Comparison of ENCODE assay signal across 6 cellular contexts in the genomic region with DNA sequence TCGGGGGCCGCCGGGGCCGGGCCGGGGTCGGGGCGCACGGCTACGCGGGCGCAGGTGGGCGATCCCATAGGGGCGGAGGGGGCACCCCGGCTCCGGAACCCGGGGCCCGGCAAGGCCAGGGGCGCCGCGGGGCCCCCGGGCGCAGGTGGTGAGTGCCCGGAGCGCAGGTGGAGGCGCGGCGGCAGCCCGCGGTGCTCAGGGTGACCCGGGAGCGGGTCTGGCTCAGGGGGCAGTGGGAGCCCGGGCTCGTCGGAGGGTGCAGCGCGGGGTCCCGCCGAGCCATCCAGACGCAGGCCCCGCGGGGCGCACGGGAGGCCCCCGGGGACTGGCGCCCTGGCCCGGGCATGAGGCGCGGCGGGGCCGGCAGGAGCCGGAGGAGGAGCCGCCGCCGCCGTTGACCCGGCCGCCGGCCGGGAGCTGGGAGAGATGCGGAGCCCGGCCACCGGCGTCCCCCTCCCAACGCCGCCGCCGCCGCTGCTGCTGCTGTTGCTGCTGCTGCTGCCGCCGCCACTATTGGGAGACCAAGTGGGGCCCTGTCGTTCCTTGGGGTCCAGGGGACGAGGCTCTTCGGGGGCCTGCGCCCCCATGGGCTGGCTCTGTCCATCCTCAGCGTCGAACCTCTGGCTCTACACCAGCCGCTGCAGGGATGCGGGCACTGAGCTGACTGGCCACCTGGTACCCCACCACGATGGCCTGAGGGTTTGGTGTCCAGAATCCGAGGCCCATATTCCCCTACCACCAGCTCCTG. TPM values are rescaled to one million over a fixed set of nuclear protein-coding genes. Genes with fewer than 3 reads are reported as not detected.
A peak's percentile ranks its signal among the peaks of the same experiment; 100 is the strongest.
DNase-seq lines count a peak whose midpoint lies in the region; ATAC-seq and TF ChIP-seq lines count a peak whose summit lies in the region.

No MANE protein-coding gene starts in this region.

- CTCF ChIA-PET in activated CD8-positive, alpha-beta T cell treated with anti-CD3 and anti-CD28 coated beads for 36 hours (lab: Charles Lee): interaction anchor here (0.7 to 1.8 kb wide), 6 partner anchors 12 to 283 kb away, joined by 3 to 6 read pairs (median 4); no protein-coding TSS in a partner anchor

- H3K4me3 ChIP-seq in H7 (ENCODE audit: insufficient read depth, low read depth, low read length): peak overlapping the region; percentile 56
- peak overlapping the region; percentile 49 for H3K4me3 ChIP-seq in lung

- H3K36me3 ChIP-seq in H7 (replicated peaks; ENCODE audit: control insufficient read depth, insufficient read depth, low read length): no peaks in the 10 kb centered on the region
- no peaks in the 10 kb centered on the region for H3K36me3 ChIP-seq in lung (ENCODE audit: control insufficient read depth in 2 of 2, insufficient read depth in 2 of 2, low read length in 2 of 2)

- peak overlapping the region; percentile 57 for H3K27ac ChIP-seq in C4-2B
- peak overlapping the region in 1 of 2 donors; percentile 37 for H3K27ac ChIP-seq in lung (ENCODE audit: low read depth in 1 of 2, low read length in 1 of 2)

- H3K9me3 Mint-ChIP-seq in activated CD8-positive, alpha-beta T cell treated with anti-CD3 and anti-CD28 coated beads for 36 hours: no peaks in the 10 kb centered on the region

- H3K9me3 ChIP-seq in lung (ENCODE audit: control insufficient read depth in 2 of 2, insufficient read depth in 1 of 2, low read length in 1 of 2): no peaks in the 10 kb centered on the region

- ATAC-seq in activated CD8-positive, alpha-beta T cell treated with anti-CD3 and anti-CD28 coated beads for 36 hours: peak; percentile 42
- no peak for ATAC-seq in lung (ENCODE audit: insufficient read depth, low FRiP score)

- H3K27me3 Mint-ChIP-seq in activated CD8-positive, alpha-beta T cell treated with anti-CD3 and anti-CD28 coated beads for 36 hours: no peaks in the 10 kb centered on the region

- WGBS in lung, 2 donors: 3 to 7% methylated on average over 38 to 80 of the region's 80 CpGs

- TF ChIP-seq CTCF in C4-2B (conservative IDR thresholded peaks at IDR 0.05) (no peak), lung (IDR thresholded peaks at IDR 0.05; ENCODE audit: control extremely low read depth, extremely low read depth) (no peak)
- no peak for TF ChIP-seq CTCF in activated CD8-positive, alpha-beta T cell treated with anti-CD3 and anti-CD28 coated beads for 36 hours (IDR thresholded peaks at IDR 0.05)

- peaks cover 9% of the 10 kb centered on the region for H3K4me1 Mint-ChIP-seq in activated CD8-positive, alpha-beta T cell treated with anti-CD3 and anti-CD28 coated beads for 36 hours (ENCODE audit: low read depth)

- H3K27me3 ChIP-seq in H7 (ENCODE audit: control insufficient read depth, insufficient read depth, low read length) (peaks cover 30% of the 10 kb centered on the region), lung (ENCODE audit: control insufficient read depth, insufficient read depth) (no peaks in the 10 kb centered on the region)

- intact Hi-C loops in activated CD8-positive, alpha-beta T cell treated with anti-CD3 and anti-CD28 coated beads for 36 hours (cut with micrococcal nuclease): no loop called here

- DNase-seq in H7 (peak; percentile 90), lung (ENCODE audit: low spot score) (peak; percentile 26), kidney tubule cell (ENCODE audit: low spot score) (no peak), UCSD-AML1 (lab: John Stamatoyannopoulos, UW; ENCODE audit: unreplicated experiment) (no peak)
- DNase-seq in activated CD8-positive, alpha-beta T cell treated with anti-CD3 and anti-CD28 coated beads for 36 hours: no peak

- H3K4me3 Mint-ChIP-seq in activated CD8-positive, alpha-beta T cell treated with anti-CD3 and anti-CD28 coated beads for 36 hours: peak overlapping the region; percentile 58

- H3K4me1 ChIP-seq in lung (ENCODE audit: control insufficient read depth in 2 of 2, insufficient read depth in 2 of 2, low read length in 2 of 2): peaks cover 0 to 16% of the 10 kb centered on the region in 2 donors

- H3K36me3 Mint-ChIP-seq in activated CD8-positive, alpha-beta T cell treated with anti-CD3 and anti-CD28 coated beads for 36 hours (ENCODE audit: low read depth): no peaks in the 10 kb centered on the region

- no peak overlapping the region for H3K27ac Mint-ChIP-seq in activated CD8-positive, alpha-beta T cell treated with anti-CD3 and anti-CD28 coated beads for 36 hours

- POLR2A ChIA-PET in activated CD8-positive, alpha-beta T cell treated with anti-CD3 and anti-CD28 coated beads for 36 hours (lab: Charles Lee): interaction anchor here (0.7 kb wide), 1 partner anchor 146 kb away, joined by 3 read pairs; no protein-coding TSS in a partner anchor

RNA-seq across cellular contexts. Expression of a gene that starts 0.5 kb away (rescaled TPM):
- 7.8 and 11.0 TPM in 2 replicates for total RNA-seq in H7 (2014; rRNA removed; shearing (Covaris generic))
- 1 to 10 TPM; 2.7 to 3.1 TPM for total RNA-seq in activated CD8-positive, alpha-beta T cell treated with anti-CD3 and anti-CD28 coated beads for 36 hours
- total RNA-seq in lung: 1 to 10 TPM; 7.6 to 7.9 TPM
- polyA plus RNA-seq in lung: 1 to 10 TPM; 1.4 to 2.7 TPM

RNA-seq across cellular contexts. Expression of a gene that starts 33.1 kb away (rescaled TPM):
- total RNA-seq in H7 (2014; rRNA removed; shearing (Covaris generic)): 112 and 141 TPM in 2 replicates
- 10 to 100 TPM; 12.9 to 14.0 TPM for total RNA-seq in activated CD8-positive, alpha-beta T cell treated with anti-CD3 and anti-CD28 coated beads for 36 hours
- 1 to 10 TPM; 4.7 to 4.9 TPM for total RNA-seq in lung
- polyA plus RNA-seq in lung: 1 to 10 TPM; 2.7 to 4.9 TPM

RNA-seq across cellular contexts. Expression of a gene that starts 36.1 kb away (rescaled TPM):
- total RNA-seq in H7 (2014; rRNA removed; shearing (Covaris generic)): 270 TPM in 2 replicates
- 100 to 1,000 TPM; 226 to 228 TPM for total RNA-seq in activated CD8-positive, alpha-beta T cell treated with anti-CD3 and anti-CD28 coated beads for 36 hours
- total RNA-seq in lung: 100 to 1,000 TPM; 154 to 212 TPM
- 100 to 1,000 TPM; 118 to 139 TPM for polyA plus RNA-seq in lung

RNA-seq across cellular contexts. Expression of a gene that starts 57.0 kb away (rescaled TPM):
- not detected in 2 replicates for total RNA-seq in H7 (2014; rRNA removed; shearing (Covaris generic))
- total RNA-seq in activated CD8-positive, alpha-beta T cell treated with anti-CD3 and anti-CD28 coated beads for 36 hours: not detected
- 1 to 10 TPM; 1.1 to 1.7 TPM for total RNA-seq in lung
- 1 to 10 TPM in 1 of 2 donors, under 1 TPM in 1; 0.34 to 3.3 TPM for polyA plus RNA-seq in lung

Comparison
In these comparisons a context has a peak if more than half of its experiments do, and no peak if none do; other contexts are left out.
1. DNase-seq: peak in H7 (single experiment) and lung (single experiment); none in activated CD8-positive, alpha-beta T cell treated with anti-CD3 and anti-CD28 coated beads for 36 hours (single experiment), kidney tubule cell (single experiment) and UCSD-AML1 (single experiment).